In the genomic region with DNA sequence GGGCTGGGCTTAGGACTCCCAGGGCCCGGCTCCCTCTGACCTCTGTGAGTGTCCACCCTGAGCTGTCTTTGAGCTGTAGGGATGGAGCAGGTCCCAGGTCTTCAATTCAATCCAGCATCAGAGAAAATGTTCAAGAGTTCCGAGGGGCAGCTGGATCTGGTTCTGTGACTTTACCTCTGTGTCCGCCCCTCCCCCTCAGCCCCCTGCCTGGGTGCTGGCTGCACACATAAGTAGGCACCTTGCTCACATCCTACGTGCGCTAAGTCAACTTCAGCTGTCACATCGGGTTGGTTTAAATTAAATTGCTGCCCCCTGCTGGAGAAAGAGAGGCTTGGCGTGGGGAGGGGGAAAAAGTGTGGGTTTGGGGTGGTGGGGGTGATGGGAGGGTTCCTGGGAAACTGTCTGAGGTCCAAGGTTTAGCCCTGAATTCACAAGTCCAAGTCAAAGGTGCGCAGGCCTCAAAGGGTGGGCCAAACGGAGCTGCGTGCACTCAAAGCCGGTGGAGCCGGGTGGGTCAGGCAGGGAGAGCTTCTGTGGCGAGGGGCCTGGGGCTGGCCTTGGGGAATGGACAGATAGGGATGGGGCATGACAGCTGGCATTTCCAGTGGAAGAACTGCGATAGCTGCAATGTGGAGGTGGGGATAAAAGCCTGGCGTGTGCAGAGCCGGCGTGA, we compare ENCODE assay signal across 9 cellular contexts. TPM values are rescaled to one million over a fixed set of nuclear protein-coding genes. Genes with fewer than 3 reads are reported as not detected.
A peak's percentile ranks its signal among the peaks of the same experiment; 100 is the strongest.
DNase-seq lines count a peak whose midpoint lies in the region; ATAC-seq and TF ChIP-seq lines count a peak whose summit lies in the region.
"Had no signal": no experiment of that assay in that cellular context is flagged by ENCODE, and none has a peak within 500 bp of the region (broad histone marks: within the 10 kb centered on the region; RNA-seq: fewer than 3 reads in every experiment).

No MANE protein-coding gene starts in this region.

- no peak overlapping the region for H2BK120ac ChIP-seq in neuronal stem cell (ENCODE audit: low read depth, low read length)

- DNase-seq in GM10248 (ENCODE audit: extremely low spot score) = no peak
- no peak for DNase-seq in LNCaP clone FGC (ENCODE audit: low read depth)
- DNase-seq in dermis blood vessel endothelial cell = peak; percentile 49
- DNase-seq in neuronal stem cell (ENCODE audit: low spot score) = no peak
- no peak for DNase-seq in NCI-H1436 (lab: John Stamatoyannopoulos, UW)
- DNase-seq in DMS153 treated with DMSO at 0.1 percent for 48 hours (lab: John Stamatoyannopoulos, UW; ENCODE audit: unreplicated experiment) = no peak
- DNase-seq: activated effector memory CD4-positive, alpha-beta T cell treated with anti-CD3 and anti-CD28 coated beads, Interleukin-2, amount 50 U/mL, for 16 hours had no signal

- H2AFZ ChIP-seq in neuronal stem cell (ENCODE audit: low read length) = no peak overlapping the region

- H4K8ac ChIP-seq in neuronal stem cell (ENCODE audit: low read depth, low read length) = peak overlapping the region; percentile 87

- no peak overlapping the region for H3K9ac ChIP-seq in neuronal stem cell (ENCODE audit: low read depth, low read length, poor library complexity)

- no peak overlapping the region for H3K27ac ChIP-seq in neuronal stem cell (replicated peaks; ENCODE audit: low read length)

- H3K4me1 ChIP-seq in neuronal stem cell (ENCODE audit: control insufficient read depth in 2 of 2, insufficient read depth in 1 of 2, low read depth in 1 of 2, low read length in 2 of 2) = peaks cover 0 to 1% of the 10 kb centered on the region in 2 donors

- H3K23ac ChIP-seq in neuronal stem cell (ENCODE audit: low read depth, low read length, poor library complexity) = no peak overlapping the region

- H2BK5ac ChIP-seq in neuronal stem cell (ENCODE audit: low read length) = no peak overlapping the region

- H3K18ac ChIP-seq in neuronal stem cell (ENCODE audit: low read length) = peak overlapping the region; percentile 33

- WGBS in neuronal stem cell (ENCODE audit: extremely low coverage in 2 of 2, insufficient read length in 2 of 2, insufficient replicate concordance in 1 of 2), 2 donors = no CpG with 5 or more reads among the region's 17 CpGs

- H3K79me1 ChIP-seq in neuronal stem cell (ENCODE audit: low read depth, low read length) = no peaks in the 10 kb centered on the region

- H2BK15ac ChIP-seq in neuronal stem cell (ENCODE audit: low read length) = no peak overlapping the region

- TF ChIP-seq CTCF in GM10248 (IDR thresholded peaks at IDR 0.05; ENCODE audit: control extremely low read depth, extremely low read depth, low read depth, missing control alignments) (peak; percentile 47), LNCaP clone FGC (IDR thresholded peaks at IDR 0.05; ENCODE audit: control insufficient read depth, extremely low read depth, insufficient read depth) (peak; percentile 58)

- H3K9me3 ChIP-seq in neuronal stem cell (replicated peaks in 1 of 2; ENCODE audit: control insufficient read depth in 2 of 2, insufficient read depth in 1 of 2, low read depth in 1 of 2, low read length in 2 of 2) = no peaks in the 10 kb centered on the region

- H2BK12ac ChIP-seq in neuronal stem cell (ENCODE audit: low read length) = no peak overlapping the region

- H3K4me3 ChIP-seq in LNCaP clone FGC (ENCODE audit: low read depth, low read length) (no peak overlapping the region), neuronal stem cell (ENCODE audit: low read length in 2 of 2) (no peak overlapping the region)

- no peak overlapping the region for H4K91ac ChIP-seq in neuronal stem cell (ENCODE audit: low read depth, low read length, poor library complexity)

- no peaks in the 10 kb centered on the region for H3K36me3 ChIP-seq in neuronal stem cell (replicated peaks in 1 of 2; ENCODE audit: control insufficient read depth in 2 of 2, insufficient read depth in 2 of 2, low read length in 2 of 2)

- no peak overlapping the region for H3K4me2 ChIP-seq in neuronal stem cell (ENCODE audit: insufficient read depth, low read length, poor library complexity, severe bottlenecking)

- H2AK5ac ChIP-seq in neuronal stem cell (ENCODE audit: low read depth, low read length) = peak overlapping the region; percentile 40

- peak overlapping the region; percentile 85 for H3K4ac ChIP-seq in neuronal stem cell (ENCODE audit: low read length)

- H3K27me3 ChIP-seq in neuronal stem cell (ENCODE audit: control insufficient read depth in 3 of 3, insufficient read depth in 3 of 3, low read depth in 1 of 3, low read length in 3 of 3) = peaks cover 0 to 27% (median 0%) of the 10 kb centered on the region in 3 experiments

- CTCF ChIA-PET in GM10248 (lab: Yijun Ruan, JAX) = interaction anchor here (0.9 to 13.2 kb wide), 18 partner anchors 9 to 429 kb away, joined by 3 to 183 read pairs (median 5); partner anchors contain the start of genes KCNS1 and WFDC12

- H3K14ac ChIP-seq in neuronal stem cell (ENCODE audit: low read length) = no peak overlapping the region

- POLR2A ChIA-PET in GM10248 (lab: Yijun Ruan, JAX) = no interaction called here

- ATAC-seq in HG03460 (IDR thresholded peaks at IDR 0.05; ENCODE audit: unreplicated experiment) = no peak
- ATAC-seq in HG03175 (IDR thresholded peaks at IDR 0.05; ENCODE audit: unreplicated experiment) = no peak

RNA-seq across cellular contexts. Expression of gene WFDC5, which starts 3.0 kb away (rescaled TPM):
- not detected in 2 replicates for total RNA-seq in dermis blood vessel endothelial cell
- not detected for polyA plus RNA-seq in neuronal stem cell (2013, experiment 1 of 2)
- not detected for polyA plus RNA-seq in neuronal stem cell (2013, experiment 2 of 2)

RNA-seq across cellular contexts. Expression of gene KCNS1, which starts 11.0 kb away (rescaled TPM):
- total RNA-seq in dermis blood vessel endothelial cell = 0.33 and 0.68 TPM in 2 replicates
- 0.13 TPM for polyA plus RNA-seq in neuronal stem cell (2013, experiment 1 of 2)
- polyA plus RNA-seq in neuronal stem cell (2013, experiment 2 of 2) = 0.11 TPM

RNA-seq across cellular contexts. Expression of gene WFDC12, which starts 12.3 kb away (rescaled TPM):
- not detected in 2 replicates for total RNA-seq in dermis blood vessel endothelial cell
- not detected for polyA plus RNA-seq in neuronal stem cell (2013, experiment 1 of 2)
- polyA plus RNA-seq in neuronal stem cell (2013, experiment 2 of 2) = not detected
